Comparison of ENCODE assay signal across 1 cellular context in the genomic region with DNA sequence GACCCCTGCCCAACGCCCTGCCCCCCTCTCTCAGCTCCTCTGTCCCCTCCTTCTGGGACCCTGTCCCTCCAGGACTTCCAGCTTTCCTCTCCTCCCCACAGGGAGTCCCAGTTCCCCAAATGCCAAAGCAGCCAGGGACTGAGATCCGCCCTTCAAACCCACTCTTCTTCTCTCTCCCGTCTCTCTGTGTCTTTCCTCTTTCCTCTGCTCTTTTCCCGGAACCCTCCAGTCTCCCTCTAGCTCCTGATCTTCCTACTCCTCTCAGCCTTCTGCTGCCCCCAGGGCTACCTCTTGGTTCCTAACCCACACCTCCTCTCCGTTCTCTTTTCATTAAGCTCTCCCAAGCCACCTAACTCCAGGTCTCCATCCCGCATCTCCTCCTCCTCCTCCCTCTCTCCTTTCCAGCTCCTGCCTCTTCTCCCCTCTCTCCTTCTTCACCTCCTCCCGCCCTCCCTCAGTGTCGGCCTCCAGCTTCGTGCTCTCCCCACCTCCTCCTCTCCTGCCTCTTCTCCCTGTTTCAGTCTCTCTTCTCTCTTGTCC.
TF ChIP-seq lines count a peak whose summit lies in the region.

TSS of gene CA11 (minus strand) at position 536 of the 540 bp plus-strand sequence. CDS start 555 bp downstream, outside the sequence.

TF ChIP-seq in liver, 16 proteins besides CTCF, POLR2A, EP300 and RAD21 (continued from another document):
- TF ChIP-seq REST (IDR thresholded peaks at IDR 0.05), result no peak
- TF ChIP-seq TAF1 (conservative IDR thresholded peaks at IDR 0.05), result no peak
- TF ChIP-seq HNF4G (IDR thresholded peaks at IDR 0.05), result no peak
- TF ChIP-seq SP1 (IDR thresholded peaks at IDR 0.05), result no peak
- TF ChIP-seq EGR1 (IDR thresholded peaks at IDR 0.05; ENCODE audit: low read depth in 2 of 2), result no peak
- TF ChIP-seq FOXA1 (IDR thresholded peaks at IDR 0.05), result no peak
- no peak for TF ChIP-seq MAX (IDR thresholded peaks at IDR 0.05)
- no peak for TF ChIP-seq YY1 (IDR thresholded peaks at IDR 0.05)
- no peak for TF ChIP-seq RXRA (IDR thresholded peaks at IDR 0.05)
- no peak for TF ChIP-seq GABPA (IDR thresholded peaks at IDR 0.05 in 1 of 2, conservative IDR thresholded peaks at IDR 0.05 in 1 of 2)
- no peak for TF ChIP-seq HNF4A (conservative IDR thresholded peaks at IDR 0.05)
- TF ChIP-seq FOXA2 (IDR thresholded peaks at IDR 0.05), result no peak
- TF ChIP-seq NR2F2 (IDR thresholded peaks at IDR 0.05), result no peak
